11 cellular contexts compared by ENCODE assay signal in the genomic region with DNA sequence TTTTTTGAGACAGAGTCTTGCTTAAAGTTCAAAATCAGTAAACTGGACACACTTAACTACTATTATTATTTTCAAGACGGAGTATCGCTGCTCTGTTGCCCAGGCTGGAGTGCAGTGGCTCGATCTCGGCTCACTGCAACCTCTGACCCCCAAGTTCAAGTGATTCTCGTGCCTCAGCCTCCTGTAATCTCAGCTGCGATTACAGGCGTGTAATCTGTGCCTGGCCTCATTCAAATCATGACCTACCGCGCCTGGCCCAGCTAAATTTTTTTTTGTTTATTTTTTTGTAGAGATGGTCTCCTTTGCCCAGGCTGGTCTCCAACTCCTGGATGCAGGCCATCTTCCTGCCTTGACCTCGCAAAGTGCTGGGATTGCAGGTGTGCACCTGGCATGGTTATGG.
"Had no signal": no experiment of that assay in that cellular context is flagged by ENCODE, and none has a peak within 500 bp of the region (broad histone marks: within the 10 kb centered on the region; RNA-seq: fewer than 3 reads in every experiment).

No MANE protein-coding gene starts in this region.

- H3K36me3 ChIP-seq: HAP-1 had no signal

- H2AFZ ChIP-seq: GM23248, GM23338 had no signal

- H3K9me3 ChIP-seq: HAP-1 had no signal

- H3K4me1 Mint-ChIP-seq: GM23338, H9 had no signal

- H3K27ac ChIP-seq: GM23248 had no signal

- H3K4me1 ChIP-seq: HAP-1 had no signal

- DNase-seq: GM23248, GOT3, H7, H9, HCEC 1CT, HFFc6 had no signal

- H3K4me2 ChIP-seq: GM23338 had no signal

- H3K9me3 Mint-ChIP-seq: GM23338 had no signal

- FAIRE-seq: H1, H54 had no signal

- H3K4me3 ChIP-seq: GM23248, GM23338, HAP-1 had no signal

- H3K4me3 Mint-ChIP-seq: GM23338, H9, HFFc6 had no signal

- ATAC-seq: GM23338, HCT116 had no signal

- H3K9ac ChIP-seq: GM23248 had no signal

- H3K27ac Mint-ChIP-seq: GM23338, H9, HFFc6 had no signal
